ENCODE assay signal across 15 cellular contexts in the genomic region with DNA sequence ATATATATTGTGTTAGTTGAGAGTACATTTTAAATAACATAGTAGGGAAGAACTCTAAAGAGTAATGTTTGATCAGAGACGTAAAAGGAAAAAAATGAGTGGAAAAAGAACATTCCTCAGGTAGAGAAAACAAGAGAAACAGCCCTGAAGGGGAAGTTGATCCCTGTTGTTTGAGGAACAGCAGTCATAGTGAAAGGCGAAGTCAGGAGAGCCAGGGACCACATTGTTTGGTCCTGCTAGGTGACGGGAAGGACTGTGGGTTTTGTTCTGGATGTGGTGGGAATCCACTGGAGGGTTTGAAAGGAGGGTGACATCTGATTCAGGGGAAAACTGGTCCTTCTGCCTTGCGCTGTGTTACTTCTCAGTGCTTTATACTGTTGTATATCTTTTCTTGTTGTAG. TPM values are rescaled to one million over a fixed set of nuclear protein-coding genes. Genes with fewer than 3 reads are reported as not detected.
DNase-seq lines count a peak whose midpoint lies in the region; ATAC-seq, FAIRE-seq and TF ChIP-seq lines count a peak whose summit lies in the region.
"Had no signal": no experiment of that assay in that cellular context is flagged by ENCODE, and none has a peak within 500 bp of the region (broad histone marks: within the 10 kb centered on the region; RNA-seq: fewer than 3 reads in every experiment).

No MANE protein-coding gene starts in this region.

- TF ChIP-seq CTCF in KMS-11 (conservative IDR thresholded peaks at IDR 0.05; ENCODE audit: low read depth, low read length) (no peak), K562 (IDR thresholded peaks at IDR 0.05 in 2 of 3, conservative IDR thresholded peaks at IDR 0.05 in 1 of 3; ENCODE audit: insufficient read depth in 2 of 3, low read depth in 1 of 3, low read length in 3 of 3) (no peak)

- WGBS in K562 (ENCODE audit: insufficient coverage, low coverage, missing lambda C conversion rate), result 88% methylated on average over 4 of the region's 4 CpGs

- H4K20me1 ChIP-seq in BLaER1 (peaks cover 93% of the 10 kb centered on the region), KMS-11 (ENCODE audit: insufficient read depth) (peaks cover 10% of the 10 kb centered on the region; the same call in 1 of the 2 replicates), K562 (replicated peaks; ENCODE audit: control insufficient read depth, insufficient read depth, low read length) (0 out of 2 replicates have a peak, but pooled peaks cover 4% of the 10 kb centered on the region)

- no peak for TF ChIP-seq RAD21 in K562 (CRISPR knock-in tag; conservative IDR thresholded peaks at IDR 0.05 in 1 of 2, IDR thresholded peaks at IDR 0.05 in 1 of 2)

- no peak for TF ChIP-seq EP300 in K562 (IDR thresholded peaks at IDR 0.05; ENCODE audit: low read length)

- ATAC-seq in K562 (no peak), HG03175 (IDR thresholded peaks at IDR 0.05; ENCODE audit: unreplicated experiment) (no peak), HG02870 (IDR thresholded peaks at IDR 0.05; ENCODE audit: unreplicated experiment) (no peak)

- H3K9ac ChIP-seq in BLaER1 (no peak overlapping the region), KMS-11 (no peak overlapping the region), K562 (ENCODE audit: insufficient read depth in 1 of 2, low read depth in 2 of 2, low read length in 2 of 2) (0 out of 4 replicates have a peak overlapping the region, but pooled peaks of 1 of the 2 experiments have one; percentile 3)

- BruUV-seq in K562 (replicated peaks; lab: Mats Ljungman, UMichigan), result no TSS peak

- no peak for FAIRE-seq in K562 (lab: Jason Lieb, UNC)
- FAIRE-seq: TTC549 had no signal

- H2AFZ ChIP-seq in KMS-11 (ENCODE audit: low read depth) (no peak overlapping the region), K562 (ENCODE audit: low read depth, low read length) (no peak overlapping the region)

- in situ Hi-C loops in K562 (cut with MboI), result no loop called here

- CTCF ChIA-PET in K562 (lab: Yijun Ruan, JAX; ENCODE audit: low intra/inter-chr PET ratio), result no interaction called here

- DNase-seq in K562 (ENCODE audit: extremely low read depth in 1 of 4, low spot score in 3 of 4), result no peak
- DNase-seq in pons (ENCODE audit: low spot score), result peak; percentile 53
- DNase-seq in NCI-H748 treated with DMSO at 0.1 percent for 48 hours (lab: John Stamatoyannopoulos, UW), result no peak
- DNase-seq in SHP77 (lab: John Stamatoyannopoulos, UW), result no peak
- DNase-seq: activated gamma-delta T cell, cortex of kidney, DMS153, islet precursor cell, mesenchymal stem cell, NCI-H1694 had no signal

- peaks cover 3% of the 10 kb centered on the region for H3K9me1 ChIP-seq in K562 (ENCODE audit: control insufficient read depth, insufficient read depth, low read length)

- H3K4me1 ChIP-seq in BLaER1 (peaks cover 41% of the 10 kb centered on the region), KMS-11 (ENCODE audit: low read depth, poor library complexity, severe bottlenecking) (peaks cover 66% of the 10 kb centered on the region), K562 (replicated peaks in 1 of 2; ENCODE audit: control insufficient read depth in 2 of 2, insufficient read depth in 2 of 2, low read length in 2 of 2) (peaks cover 18 to 58% of the 10 kb centered on the region in 2 experiments)

- POLR2A ChIA-PET in K562 (lab: Yijun Ruan, JAX), result interaction anchor here (0.5 to 1.8 kb wide), 3 partner anchors 10 to 169 kb away, joined by 3 to 17 read pairs (median 4); no protein-coding TSS in a partner anchor

- H3K9me3 ChIP-seq in BLaER1, result no peaks in the 10 kb centered on the region
- no peaks in the 10 kb centered on the region for H3K9me3 ChIP-seq in K562 (replicated peaks; ENCODE audit: control insufficient read depth, insufficient read depth, low read depth, low read length)

- TF ChIP-seq POLR2A in K562 (conservative IDR thresholded peaks at IDR 0.05), result no peak

- H3K4me3 ChIP-seq in BLaER1 (no peak overlapping the region), KMS-11 (IDR thresholded peaks at IDR 0.05; ENCODE audit: insufficient read depth, low read depth, low read length) (no peak overlapping the region), K562 (no peak overlapping the region)

- H3K79me2 ChIP-seq in KMS-11 (ENCODE audit: insufficient read depth, low read depth), result peaks cover 83% of the 10 kb centered on the region
- peaks cover 92% of the 10 kb centered on the region for H3K79me2 ChIP-seq in K562 (ENCODE audit: control insufficient read depth, insufficient read depth, low read length)

- no peaks in the 10 kb centered on the region for H3K27me3 ChIP-seq in BLaER1
- no peaks in the 10 kb centered on the region for H3K27me3 ChIP-seq in KMS-11 (ENCODE audit: insufficient read depth, low read depth)
- H3K27me3 ChIP-seq in K562 (ENCODE audit: control insufficient read depth in 2 of 2, insufficient read depth in 2 of 2, low read length in 2 of 2), result no peaks in the 10 kb centered on the region

- intact Hi-C loops in K562 (cut with micrococcal nuclease), result no loop called here

- H3K4me2 ChIP-seq in BLaER1 (peak overlapping the region; percentile 44; the same call in 1 of the 2 replicates), KMS-11 (peak overlapping the region; percentile 53; the same call in 1 of the 2 replicates), K562 (ENCODE audit: insufficient read depth, low read length) (peak overlapping the region; percentile 20; the same call in 1 of the 2 replicates)

- H3K27ac ChIP-seq in BLaER1, result peak overlapping the region; percentile 14; the same call in 1 of the 2 replicates
- H3K27ac ChIP-seq in KMS-11, result peak overlapping the region; percentile 37; the same call in 1 of the 2 replicates
- peak overlapping the region; percentile 74; the same call in 2 of the 3 replicates for H3K27ac ChIP-seq in K562 (ENCODE audit: extremely low read depth, low read depth, low read length)

- peaks cover 57% of the 10 kb centered on the region for H3K36me3 ChIP-seq in BLaER1
- peaks cover 3% of the 10 kb centered on the region; the same call in 1 of the 2 replicates for H3K36me3 ChIP-seq in KMS-11 (ENCODE audit: insufficient read depth)
- peaks cover 72% of the 10 kb centered on the region for H3K36me3 ChIP-seq in K562 (ENCODE audit: control insufficient read depth, insufficient read depth, low read length)

TF ChIP-seq in K562, 482 proteins besides CTCF, POLR2A, EP300 and RAD21 (continues in another document):
- TF ChIP-seq ELF4 (CRISPR knock-in tag; IDR thresholded peaks at IDR 0.05), result no peak

RNA-seq across cellular contexts. Expression of a gene that starts 9.0 kb away (rescaled TPM):
- total RNA-seq in K562 (2011; cell fraction: chromatin; rRNA removed; ENCODE audit: low replicate concordance), result 185 and 291 TPM in 2 replicates
- total RNA-seq in K562 (2011; cell fraction: nucleolus; rRNA removed), result 109 and 114 TPM in 2 replicates
- total RNA-seq in K562 (2011; cell fraction: nucleoplasm; rRNA removed), result 211 and 265 TPM in 2 replicates
- 21.2 and 31.5 TPM in 2 replicates for total RNA-seq in K562 (2014; rRNA removed)
- 29.3 and 31.8 TPM in 2 replicates for total RNA-seq in K562 (2014; rRNA removed; fragmentation: Illumina TruSeq; extraction: Trizol)
- total RNA-seq in K562 (2015; rRNA removed; fragmentation: Illumina TruSeq; extraction: Trizol), result 23.6 and 23.9 TPM in 2 replicates
- total RNA-seq in K562 (2021), result 48.4 and 50.1 TPM in 2 replicates
- 14.5 and 16.3 TPM in 2 replicates for polyA plus RNA-seq in K562 (2011; rRNA removed)
- polyA plus RNA-seq in K562 (2011; cell fraction: cytosol; rRNA removed), result 8.1 and 10.8 TPM in 2 replicates
- polyA plus RNA-seq in K562 (2011; cell fraction: nucleus; rRNA removed), result 31.8 and 38.6 TPM in 2 replicates
- polyA plus RNA-seq in K562 (2012), result 11.9 and 18.2 TPM in 2 replicates
- polyA plus RNA-seq in K562 (2014; fragmentation: Illumina TruSeq; extraction: Trizol), result 27.4 and 32.0 TPM in 2 replicates
- 1 to 10 TPM; 6.5 to 7.3 TPM for polyA plus RNA-seq in K562 (2014; fragmentation: Nextera tagmentation; extraction: Ambion mirVana)
- 17.1 and 19.1 TPM in 2 replicates for polyA plus RNA-seq in K562 (2014; rRNA removed)
- 65.5 and 71.7 TPM in 2 replicates for polyA minus RNA-seq in K562 (2011; rRNA and poly(A)+ RNA removed)
- polyA minus RNA-seq in K562 (2011; cell fraction: cytosol; rRNA and poly(A)+ RNA removed), result 19.4 and 25.7 TPM in 2 replicates
- 76.7 and 116 TPM in 2 replicates for polyA minus RNA-seq in K562 (2011; cell fraction: nucleus; rRNA and poly(A)+ RNA removed)

RNA-seq across cellular contexts. Expression of a gene that starts 41.4 kb away (rescaled TPM):
- total RNA-seq in K562 (2011; cell fraction: chromatin; rRNA removed; ENCODE audit: low replicate concordance), result not detected in 2 replicates
- not detected in 2 replicates for total RNA-seq in K562 (2011; cell fraction: nucleolus; rRNA removed)
- not detected in 2 replicates for total RNA-seq in K562 (2011; cell fraction: nucleoplasm; rRNA removed)
- total RNA-seq in K562 (2014; rRNA removed), result not detected in 2 replicates
- not detected in 2 replicates for total RNA-seq in K562 (2014; rRNA removed; fragmentation: Illumina TruSeq; extraction: Trizol)
- not detected in 2 replicates for total RNA-seq in K562 (2015; rRNA removed; fragmentation: Illumina TruSeq; extraction: Trizol)
- total RNA-seq in K562 (2021), result 0.07 TPM in 1 of 2 replicates, not detected in the other
- polyA plus RNA-seq in K562 (2011; rRNA removed), result not detected in 2 replicates
- polyA plus RNA-seq in K562 (2011; cell fraction: cytosol; rRNA removed), result not detected in 2 replicates
- not detected in 2 replicates for polyA plus RNA-seq in K562 (2011; cell fraction: nucleus; rRNA removed)
- polyA plus RNA-seq in K562 (2012), result 0.04 TPM in 1 of 2 replicates, not detected in the other
- polyA plus RNA-seq in K562 (2014; fragmentation: Illumina TruSeq; extraction: Trizol), result not detected in 2 replicates
- not detected for polyA plus RNA-seq in K562 (2014; fragmentation: Nextera tagmentation; extraction: Ambion mirVana)
- polyA plus RNA-seq in K562 (2014; rRNA removed), result not detected in 2 replicates
- not detected in 2 replicates for polyA minus RNA-seq in K562 (2011; rRNA and poly(A)+ RNA removed)
- polyA minus RNA-seq in K562 (2011; cell fraction: cytosol; rRNA and poly(A)+ RNA removed), result 0.29 and 0.64 TPM in 2 replicates
- polyA minus RNA-seq in K562 (2011; cell fraction: nucleus; rRNA and poly(A)+ RNA removed), result not detected in 2 replicates

RNA-seq across cellular contexts. Expression of a gene that starts 57.9 kb away (rescaled TPM):
- total RNA-seq in K562 (2011; cell fraction: chromatin; rRNA removed; ENCODE audit: low replicate concordance), result 33.4 and 106 TPM in 2 replicates
- total RNA-seq in K562 (2011; cell fraction: nucleolus; rRNA removed), result 69.5 and 71.2 TPM in 2 replicates
- total RNA-seq in K562 (2011; cell fraction: nucleoplasm; rRNA removed), result 36.4 and 44.3 TPM in 2 replicates
- total RNA-seq in K562 (2014; rRNA removed) (28.6 and 36.7 TPM in 2 replicates), K562 (2014; rRNA removed; fragmentation: Illumina TruSeq; extraction: Trizol) (7.8 and 15.6 TPM in 2 replicates), K562 (2015; rRNA removed; fragmentation: Illumina TruSeq; extraction: Trizol) (33.2 and 34.3 TPM in 2 replicates), K562 (2021) (63.7 and 65.3 TPM in 2 replicates)
- polyA plus RNA-seq in K562 (2011; rRNA removed) (34.9 and 54.1 TPM in 2 replicates), K562 (2014; fragmentation: Illumina TruSeq; extraction: Trizol) (35.1 and 47.8 TPM in 2 replicates), K562 (2014; fragmentation: Nextera tagmentation; extraction: Ambion mirVana) (under 1 TPM; 0.27 to 0.78 TPM), K562 (2014; rRNA removed) (41.1 and 42.7 TPM in 2 replicates)
- polyA plus RNA-seq in K562 (2011; cell fraction: cytosol; rRNA removed), result 50.7 and 63.4 TPM in 2 replicates
- 122 and 150 TPM in 2 replicates for polyA plus RNA-seq in K562 (2011; cell fraction: nucleus; rRNA removed)
- polyA plus RNA-seq in K562 (2012), result 43.7 and 66.8 TPM in 2 replicates
- 17.2 and 24.3 TPM in 2 replicates for polyA minus RNA-seq in K562 (2011; rRNA and poly(A)+ RNA removed)
- 35.5 and 58.1 TPM in 2 replicates for polyA minus RNA-seq in K562 (2011; cell fraction: cytosol; rRNA and poly(A)+ RNA removed)
- polyA minus RNA-seq in K562 (2011; cell fraction: nucleus; rRNA and poly(A)+ RNA removed), result 17.6 and 24.7 TPM in 2 replicates

Comparison
In these comparisons a context has a peak if more than half of its experiments do, and no peak if none do; other contexts are left out.
1. H3K27ac ChIP-seq: peak in every context shown above with its lines; median percentile 74 in K562; 37 in KMS-11; 14 in BLaER1.